8 cellular contexts compared by ENCODE assay signal in genomic region chr5:136079195-136079985, GRCh38. TPM values are rescaled to one million over a fixed set of nuclear protein-coding genes. Genes with fewer than 3 reads are reported as not detected.
DNase-seq lines count a peak whose midpoint lies in the region; ATAC-seq and TF ChIP-seq lines count a peak whose summit lies in the region.
"Had no signal": no experiment of that assay in that cellular context is flagged by ENCODE, and none has a peak within 500 bp of the region (broad histone marks: within the 10 kb centered on the region; RNA-seq: fewer than 3 reads in every experiment).

No MANE protein-coding gene starts in this region.

- TF ChIP-seq EP300 in esophagus muscularis mucosa (IDR thresholded peaks at IDR 0.05): no peak

- TF ChIP-seq POLR2A in esophagus muscularis mucosa (IDR thresholded peaks at IDR 0.05; ENCODE audit: low read depth): no peak

- H3K4me1 ChIP-seq in esophagus muscularis mucosa: peaks cover 7 to 33% (median 26%) of the 10 kb centered on the region in 4 donors

- no peaks in the 10 kb centered on the region for H3K27me3 ChIP-seq in esophagus muscularis mucosa

- H3K4me3 ChIP-seq in esophagus muscularis mucosa: peak overlapping the region; percentile 37 to 60 (median 44)

- no peaks in the 10 kb centered on the region for H3K36me3 ChIP-seq in esophagus muscularis mucosa

- H3K27ac ChIP-seq in esophagus muscularis mucosa (replicated peaks in 1 of 4): peak overlapping the region in 2 of 4 donors; percentile 77 to 83

- ATAC-seq in SK-N-SH treated with all-trans-retinoic acid at 6 μM for 48 hours (peak; percentile 0; the same call in 1 of the 3 replicates), GM21825 (IDR thresholded peaks at IDR 0.05; ENCODE audit: unreplicated experiment) (no peak), HG03457 (IDR thresholded peaks at IDR 0.05; ENCODE audit: unreplicated experiment) (no peak)

- peak; percentile 74 for DNase-seq in esophagus muscularis mucosa (ENCODE audit: extremely low spot score)
- peak; percentile 21 for DNase-seq in renal cortical epithelial cell (ENCODE audit: low read depth)
- DNase-seq in NCI-H2107 (lab: John Stamatoyannopoulos, UW): no peak
- DNase-seq: activated naive CD4-positive, alpha-beta T cell had no signal

- TF ChIP-seq CTCF in GM12873 (IDR thresholded peaks at IDR 0.05; ENCODE audit: insufficient read depth, low read depth, low read length, missing control alignments) (peak; percentile 32), esophagus muscularis mucosa (IDR thresholded peaks at IDR 0.05) (no peak)

- intact Hi-C loops in esophagus muscularis mucosa (cut with DNase I): no loop called here

- no peaks in the 10 kb centered on the region for H3K9me3 ChIP-seq in esophagus muscularis mucosa

- WGBS in esophagus muscularis mucosa: 82% methylated on average over 11 of the region's 25 CpGs

TF ChIP-seq in SK-N-SH treated with all-trans-retinoic acid at 6 μM for 48 hours, 23 proteins besides CTCF, POLR2A, EP300 and RAD21:
- TF ChIP-seq GLIS3 (CRISPR knock-in tag; IDR thresholded peaks at IDR 0.05) (no peak), ZC3H10 (CRISPR knock-in tag; IDR thresholded peaks at IDR 0.05) (no peak), TSHZ2 (CRISPR knock-in tag; IDR thresholded peaks at IDR 0.05) (no peak), ZFP3 (CRISPR knock-in tag; IDR thresholded peaks at IDR 0.05) (no peak), OSR1 (CRISPR knock-in tag; IDR thresholded peaks at IDR 0.05) (no peak), ARNTL (CRISPR knock-in tag; IDR thresholded peaks at IDR 0.05; ENCODE audit: borderline replicate concordance, low read depth) (no peak), PPARA (CRISPR knock-in tag; IDR thresholded peaks at IDR 0.05; ENCODE audit: borderline replicate concordance) (no peak), POU6F1 (CRISPR knock-in tag; IDR thresholded peaks at IDR 0.05; ENCODE audit: borderline replicate concordance, low read depth) (no peak), SNAI2 (CRISPR knock-in tag; IDR thresholded peaks at IDR 0.05) (no peak), ZNF8 (CRISPR knock-in tag; IDR thresholded peaks at IDR 0.05) (no peak), TCF4 (CRISPR knock-in tag; IDR thresholded peaks at IDR 0.05; ENCODE audit: borderline replicate concordance) (no peak), CREB5 (CRISPR knock-in tag; IDR thresholded peaks at IDR 0.05; ENCODE audit: low read depth) (no peak), ISL1 (CRISPR knock-in tag; IDR thresholded peaks at IDR 0.05) (no peak)
- TF ChIP-seq, protein P1, sequence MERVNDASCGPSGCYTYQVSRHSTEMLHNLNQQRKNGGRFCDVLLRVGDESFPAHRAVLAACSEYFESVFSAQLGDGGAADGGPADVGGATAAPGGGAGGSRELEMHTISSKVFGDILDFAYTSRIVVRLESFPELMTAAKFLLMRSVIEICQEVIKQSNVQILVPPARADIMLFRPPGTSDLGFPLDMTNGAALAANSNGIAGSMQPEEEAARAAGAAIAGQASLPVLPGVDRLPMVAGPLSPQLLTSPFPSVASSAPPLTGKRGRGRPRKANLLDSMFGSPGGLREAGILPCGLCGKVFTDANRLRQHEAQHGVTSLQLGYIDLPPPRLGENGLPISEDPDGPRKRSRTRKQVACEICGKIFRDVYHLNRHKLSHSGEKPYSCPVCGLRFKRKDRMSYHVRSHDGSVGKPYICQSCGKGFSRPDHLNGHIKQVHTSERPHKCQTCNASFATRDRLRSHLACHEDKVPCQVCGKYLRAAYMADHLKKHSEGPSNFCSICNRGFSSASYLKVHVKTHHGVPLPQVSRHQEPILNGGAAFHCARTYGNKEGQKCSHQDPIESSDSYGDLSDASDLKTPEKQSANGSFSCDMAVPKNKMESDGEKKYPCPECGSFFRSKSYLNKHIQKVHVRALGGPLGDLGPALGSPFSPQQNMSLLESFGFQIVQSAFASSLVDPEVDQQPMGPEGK (CRISPR knock-in tag; IDR thresholded peaks at IDR 0.05; ENCODE audit: borderline replicate concordance): no peak
- TF ChIP-seq, protein P2, sequence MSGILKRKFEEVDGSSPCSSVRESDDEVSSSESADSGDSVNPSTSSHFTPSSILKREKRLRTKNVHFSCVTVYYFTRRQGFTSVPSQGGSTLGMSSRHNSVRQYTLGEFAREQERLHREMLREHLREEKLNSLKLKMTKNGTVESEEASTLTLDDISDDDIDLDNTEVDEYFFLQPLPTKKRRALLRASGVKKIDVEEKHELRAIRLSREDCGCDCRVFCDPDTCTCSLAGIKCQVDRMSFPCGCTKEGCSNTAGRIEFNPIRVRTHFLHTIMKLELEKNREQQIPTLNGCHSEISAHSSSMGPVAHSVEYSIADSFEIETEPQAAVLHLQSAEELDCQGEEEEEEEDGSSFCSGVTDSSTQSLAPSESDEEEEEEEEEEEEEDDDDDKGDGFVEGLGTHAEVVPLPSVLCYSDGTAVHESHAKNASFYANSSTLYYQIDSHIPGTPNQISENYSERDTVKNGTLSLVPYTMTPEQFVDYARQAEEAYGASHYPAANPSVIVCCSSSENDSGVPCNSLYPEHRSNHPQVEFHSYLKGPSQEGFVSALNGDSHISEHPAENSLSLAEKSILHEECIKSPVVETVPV (CRISPR knock-in tag; IDR thresholded peaks at IDR 0.05): no peak

RNA-seq across cellular contexts. Expression of gene TGFBI, which starts 50.6 kb away (rescaled TPM):
- total RNA-seq in esophagus muscularis mucosa (100 to 1,000 TPM in 2 of 4 donors, 10 to 100 TPM in 2; 62.3 to 128 (median 92.9) TPM), renal cortical epithelial cell (468 and 692 TPM in 2 replicates)

RNA-seq across cellular contexts. Expression of gene SMAD5, which starts 53.3 kb away (rescaled TPM):
- total RNA-seq in esophagus muscularis mucosa: 10 to 100 TPM; 42.4 to 47.9 (median 46.3) TPM
- total RNA-seq in renal cortical epithelial cell: 39.4 and 59.6 TPM in 2 replicates
